In genomic region chr10:77162697-77163096, GRCh38 we compare ENCODE assay signal across 1 cellular context.
TF ChIP-seq lines count a peak whose summit lies in the region.

No MANE protein-coding gene starts in this region.

TF ChIP-seq in SK-N-SH, 30 proteins besides CTCF, POLR2A, EP300 and RAD21:
- TF ChIP-seq GABPA (IDR thresholded peaks at IDR 0.05; ENCODE audit: low read depth) (no peak), GATA2 (CRISPR knock-in tag; IDR thresholded peaks at IDR 0.05) (no peak), JUND (IDR thresholded peaks at IDR 0.05) (peak; percentile 97), FOXM1 (IDR thresholded peaks at IDR 0.05; ENCODE audit: low read depth) (peak; percentile 93), POLR2AphosphoS5 (IDR thresholded peaks at IDR 0.05; ENCODE audit: low read depth, low read length) (peak; percentile 64; the same call in 1 of the 2 replicates), SMC3 (IDR thresholded peaks at IDR 0.05; ENCODE audit: low read depth, low read length) (no peak), ZBTB33 (IDR thresholded peaks at IDR 0.05; ENCODE audit: borderline replicate concordance, low read depth) (0 out of 2 replicates have a peak, but pooled peaks have one; percentile 43), RXRA (IDR thresholded peaks at IDR 0.05; ENCODE audit: borderline replicate concordance, low read depth) (peak; percentile 67; the same call in 1 of the 2 replicates), PBX3 (IDR thresholded peaks at IDR 0.05) (peak; percentile 94), FOSL2 (IDR thresholded peaks at IDR 0.05; ENCODE audit: borderline replicate concordance, low read depth) (peak; percentile 97), TAF1 (IDR thresholded peaks at IDR 0.05; ENCODE audit: borderline replicate concordance, low read depth, low read length) (no peak), TCF12 (IDR thresholded peaks at IDR 0.05) (peak; percentile 92), FOXJ3 (CRISPR knock-in tag; IDR thresholded peaks at IDR 0.05) (no peak), USF1 (IDR thresholded peaks at IDR 0.05; ENCODE audit: borderline replicate concordance, low read depth) (no peak), NFIC (IDR thresholded peaks at IDR 0.05; ENCODE audit: borderline replicate concordance) (peak; percentile 47; the same call in 1 of the 2 replicates), TEAD4 (IDR thresholded peaks at IDR 0.05; ENCODE audit: borderline replicate concordance, insufficient read depth) (peak; percentile 85), SIN3A (IDR thresholded peaks at IDR 0.05; ENCODE audit: borderline replicate concordance, low read depth, low read length) (no peak), MEF2A (IDR thresholded peaks at IDR 0.05; ENCODE audit: borderline replicate concordance, low read depth) (peak; percentile 66; the same call in 1 of the 2 replicates)
- TF ChIP-seq, protein P1, sequence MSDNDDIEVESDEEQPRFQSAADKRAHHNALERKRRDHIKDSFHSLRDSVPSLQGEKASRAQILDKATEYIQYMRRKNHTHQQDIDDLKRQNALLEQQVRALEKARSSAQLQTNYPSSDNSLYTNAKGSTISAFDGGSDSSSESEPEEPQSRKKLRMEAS (IDR thresholded peaks at IDR 0.05; ENCODE audit: low read depth): 0 out of 2 replicates have a peak, but pooled peaks have one; percentile 18
- TF ChIP-seq, protein P2, sequence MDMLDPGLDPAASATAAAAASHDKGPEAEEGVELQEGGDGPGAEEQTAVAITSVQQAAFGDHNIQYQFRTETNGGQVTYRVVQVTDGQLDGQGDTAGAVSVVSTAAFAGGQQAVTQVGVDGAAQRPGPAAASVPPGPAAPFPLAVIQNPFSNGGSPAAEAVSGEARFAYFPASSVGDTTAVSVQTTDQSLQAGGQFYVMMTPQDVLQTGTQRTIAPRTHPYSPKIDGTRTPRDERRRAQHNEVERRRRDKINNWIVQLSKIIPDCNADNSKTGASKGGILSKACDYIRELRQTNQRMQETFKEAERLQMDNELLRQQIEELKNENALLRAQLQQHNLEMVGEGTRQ (IDR thresholded peaks at IDR 0.05; ENCODE audit: borderline replicate concordance, low read depth, low read length): no peak
- TF ChIP-seq, protein P3, sequence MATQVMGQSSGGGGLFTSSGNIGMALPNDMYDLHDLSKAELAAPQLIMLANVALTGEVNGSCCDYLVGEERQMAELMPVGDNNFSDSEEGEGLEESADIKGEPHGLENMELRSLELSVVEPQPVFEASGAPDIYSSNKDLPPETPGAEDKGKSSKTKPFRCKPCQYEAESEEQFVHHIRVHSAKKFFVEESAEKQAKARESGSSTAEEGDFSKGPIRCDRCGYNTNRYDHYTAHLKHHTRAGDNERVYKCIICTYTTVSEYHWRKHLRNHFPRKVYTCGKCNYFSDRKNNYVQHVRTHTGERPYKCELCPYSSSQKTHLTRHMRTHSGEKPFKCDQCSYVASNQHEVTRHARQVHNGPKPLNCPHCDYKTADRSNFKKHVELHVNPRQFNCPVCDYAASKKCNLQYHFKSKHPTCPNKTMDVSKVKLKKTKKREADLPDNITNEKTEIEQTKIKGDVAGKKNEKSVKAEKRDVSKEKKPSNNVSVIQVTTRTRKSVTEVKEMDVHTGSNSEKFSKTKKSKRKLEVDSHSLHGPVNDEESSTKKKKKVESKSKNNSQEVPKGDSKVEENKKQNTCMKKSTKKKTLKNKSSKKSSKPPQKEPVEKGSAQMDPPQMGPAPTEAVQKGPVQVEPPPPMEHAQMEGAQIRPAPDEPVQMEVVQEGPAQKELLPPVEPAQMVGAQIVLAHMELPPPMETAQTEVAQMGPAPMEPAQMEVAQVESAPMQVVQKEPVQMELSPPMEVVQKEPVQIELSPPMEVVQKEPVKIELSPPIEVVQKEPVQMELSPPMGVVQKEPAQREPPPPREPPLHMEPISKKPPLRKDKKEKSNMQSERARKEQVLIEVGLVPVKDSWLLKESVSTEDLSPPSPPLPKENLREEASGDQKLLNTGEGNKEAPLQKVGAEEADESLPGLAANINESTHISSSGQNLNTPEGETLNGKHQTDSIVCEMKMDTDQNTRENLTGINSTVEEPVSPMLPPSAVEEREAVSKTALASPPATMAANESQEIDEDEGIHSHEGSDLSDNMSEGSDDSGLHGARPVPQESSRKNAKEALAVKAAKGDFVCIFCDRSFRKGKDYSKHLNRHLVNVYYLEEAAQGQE (IDR thresholded peaks at IDR 0.05; ENCODE audit: low read depth, low read length): no peak
